In the genomic region with DNA sequence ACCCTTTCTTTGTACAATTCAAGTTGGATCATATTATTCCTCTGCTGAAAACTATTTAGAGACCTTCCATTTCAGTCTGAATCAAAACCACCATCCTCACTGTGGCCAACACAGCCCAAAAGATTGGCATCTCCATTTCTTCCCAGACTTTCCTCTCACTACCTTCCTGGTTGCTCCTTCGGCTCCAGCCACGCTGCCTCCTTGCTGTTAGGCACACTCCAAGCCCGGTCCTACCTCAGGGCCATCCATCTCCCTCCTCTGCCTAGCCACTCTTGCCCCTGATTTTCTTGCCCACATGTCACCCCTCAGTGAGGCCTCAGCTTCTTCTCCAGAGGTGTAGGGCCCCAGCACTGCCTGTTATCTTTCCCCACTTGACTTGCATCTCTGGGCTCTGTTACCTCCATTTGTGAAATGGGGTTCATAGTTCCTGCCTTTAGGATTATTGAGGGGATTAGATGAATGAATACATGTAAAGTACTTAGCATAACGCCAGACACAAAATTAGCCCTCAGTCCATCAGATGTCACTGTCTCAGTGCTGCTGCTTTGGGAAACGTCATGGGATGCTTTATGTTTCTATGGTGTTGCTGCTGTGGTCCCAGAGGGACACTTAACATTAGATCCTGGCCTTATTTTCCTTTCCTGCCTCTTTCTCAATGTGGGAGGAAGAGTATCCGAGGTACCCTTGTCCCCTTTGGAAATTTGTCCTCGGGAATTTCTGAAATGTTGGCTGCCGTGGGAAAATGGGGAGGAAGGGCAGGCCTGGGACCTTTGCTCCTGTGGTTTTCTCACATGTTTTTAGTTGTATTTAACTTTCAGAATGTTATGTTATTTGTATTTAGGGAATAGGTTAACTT, we compare ENCODE assay signal across 10 cellular contexts. TPM values are rescaled to one million over a fixed set of nuclear protein-coding genes. Genes with fewer than 3 reads are reported as not detected.
A peak's percentile ranks its signal among the peaks of the same experiment; 100 is the strongest.
DNase-seq lines count a peak whose midpoint lies in the region; ATAC-seq and TF ChIP-seq lines count a peak whose summit lies in the region.
"Had no signal": no experiment of that assay in that cellular context is flagged by ENCODE, and none has a peak within 500 bp of the region (broad histone marks: within the 10 kb centered on the region; RNA-seq: fewer than 3 reads in every experiment).

No MANE protein-coding gene starts in this region.

- H3K4ac ChIP-seq in neuronal stem cell (ENCODE audit: low read length), result no peak overlapping the region

- no CpG with 5 or more reads among the region's 8 CpGs for WGBS in neuronal stem cell (ENCODE audit: extremely low coverage in 2 of 2, insufficient read length in 2 of 2, insufficient replicate concordance in 1 of 2), 2 donors

- no peak for DNase-seq in stimulated activated naive CD8-positive, alpha-beta T cell treated with anti-CD3 and anti-CD28 coated beads, Interleukin-15, Interleukin-2, amounts not matched to agents 100 U/mL and 50 U/mL, for 24 hours
- DNase-seq in fibroblast of mammary gland (ENCODE audit: low read depth), result peak; percentile 73
- no peak for DNase-seq in neuronal stem cell (ENCODE audit: low spot score)
- DNase-seq in RPMI8226, result no peak
- DNase-seq in GM19238 (ENCODE audit: insufficient read length, low spot score), result no peak
- no peak for DNase-seq in middle frontal gyrus (ENCODE audit: extremely low spot score, low spot score)

- H3K36me3 ChIP-seq in neuronal stem cell (replicated peaks in 1 of 2; ENCODE audit: control insufficient read depth in 2 of 2, insufficient read depth in 2 of 2, low read length in 2 of 2), result peaks cover 0 to 25% of the 10 kb centered on the region in 2 donors
- H3K36me3 ChIP-seq: HAP-1 had no signal

- no peak overlapping the region for H3K23ac ChIP-seq in neuronal stem cell (ENCODE audit: low read depth, low read length, poor library complexity)

- no peak overlapping the region for H3K4me3 Mint-ChIP-seq in stimulated activated naive CD8-positive, alpha-beta T cell treated with anti-CD3 and anti-CD28 coated beads, Interleukin-15, Interleukin-2, amounts not matched to agents 100 ng/mL and 50 ng/mL, for 24 hours

- peaks cover 5% of the 10 kb centered on the region for H3K79me1 ChIP-seq in neuronal stem cell (ENCODE audit: low read depth, low read length)

- no peak overlapping the region for H2BK5ac ChIP-seq in neuronal stem cell (ENCODE audit: low read length)

- peak overlapping the region; percentile 38 for H3K27ac Mint-ChIP-seq in stimulated activated naive CD8-positive, alpha-beta T cell treated with anti-CD3 and anti-CD28 coated beads, Interleukin-15, Interleukin-2, amounts not matched to agents 100 ng/mL and 50 ng/mL, for 24 hours

- H3K27ac ChIP-seq in neuronal stem cell (replicated peaks; ENCODE audit: low read length), result peak overlapping the region; percentile 19
- H3K27ac ChIP-seq: BLaER1 had no signal

- no peaks in the 10 kb centered on the region for H3K27me3 Mint-ChIP-seq in stimulated activated naive CD8-positive, alpha-beta T cell treated with anti-CD3 and anti-CD28 coated beads, Interleukin-15, Interleukin-2, amounts not matched to agents 100 ng/mL and 50 ng/mL, for 24 hours

- peak overlapping the region; percentile 23 for H3K4me2 ChIP-seq in neuronal stem cell (ENCODE audit: insufficient read depth, low read length, poor library complexity, severe bottlenecking)
- H3K4me2 ChIP-seq: BLaER1 had no signal

- H3K14ac ChIP-seq in neuronal stem cell (ENCODE audit: low read length), result no peak overlapping the region

- H3K36me3 Mint-ChIP-seq in stimulated activated naive CD8-positive, alpha-beta T cell treated with anti-CD3 and anti-CD28 coated beads, Interleukin-15, Interleukin-2, amounts not matched to agents 100 ng/mL and 50 ng/mL, for 24 hours (ENCODE audit: low read depth), result peaks cover 46% of the 10 kb centered on the region

- H2AK5ac ChIP-seq in neuronal stem cell (ENCODE audit: low read depth, low read length), result no peak overlapping the region

- H3K4me3 ChIP-seq in fibroblast of mammary gland (ENCODE audit: control insufficient read depth, low read depth, low read length) (no peak overlapping the region), neuronal stem cell (ENCODE audit: low read length in 2 of 2) (no peak overlapping the region)
- H3K4me3 ChIP-seq: BLaER1, HAP-1 had no signal

- H4K91ac ChIP-seq in neuronal stem cell (ENCODE audit: low read depth, low read length, poor library complexity), result no peak overlapping the region

- H2AFZ ChIP-seq in neuronal stem cell (ENCODE audit: low read length), result no peak overlapping the region

- H3K4me1 Mint-ChIP-seq in stimulated activated naive CD8-positive, alpha-beta T cell treated with anti-CD3 and anti-CD28 coated beads, Interleukin-15, Interleukin-2, amounts not matched to agents 100 ng/mL and 50 ng/mL, for 24 hours (ENCODE audit: low read depth), result peaks cover 81% of the 10 kb centered on the region

- ATAC-seq in stimulated activated naive CD8-positive, alpha-beta T cell treated with anti-CD3 and anti-CD28 coated beads, Interleukin-15, Interleukin-2, amounts not matched to agents 100 U/mL and 50 U/mL, for 24 hours, result no peak
- no peak for ATAC-seq in GM21447 (IDR thresholded peaks at IDR 0.05; ENCODE audit: unreplicated experiment)

- TF ChIP-seq CTCF in fibroblast of mammary gland (conservative IDR thresholded peaks at IDR 0.05; ENCODE audit: control insufficient read depth, insufficient read depth, low read depth, low read length), result no peak

- H3K18ac ChIP-seq in neuronal stem cell (ENCODE audit: low read length), result peak overlapping the region; percentile 83

- no peaks in the 10 kb centered on the region for H3K27me3 ChIP-seq in neuronal stem cell (ENCODE audit: control insufficient read depth in 3 of 3, insufficient read depth in 3 of 3, low read depth in 1 of 3, low read length in 3 of 3)
- H3K27me3 ChIP-seq: BLaER1 had no signal

- H2BK120ac ChIP-seq in neuronal stem cell (ENCODE audit: low read depth, low read length), result no peak overlapping the region

- H2BK15ac ChIP-seq in neuronal stem cell (ENCODE audit: low read length), result peak overlapping the region; percentile 23

- H2BK12ac ChIP-seq in neuronal stem cell (ENCODE audit: low read length), result no peak overlapping the region

- H3K9me3 Mint-ChIP-seq in stimulated activated naive CD8-positive, alpha-beta T cell treated with anti-CD3 and anti-CD28 coated beads, Interleukin-15, Interleukin-2, amounts not matched to agents 100 ng/mL and 50 ng/mL, for 24 hours, result no peaks in the 10 kb centered on the region

- H3K9ac ChIP-seq in neuronal stem cell (ENCODE audit: low read depth, low read length, poor library complexity), result no peak overlapping the region
- H3K9ac ChIP-seq: BLaER1 had no signal

- H3K9me3 ChIP-seq in neuronal stem cell (replicated peaks in 1 of 2; ENCODE audit: control insufficient read depth in 2 of 2, insufficient read depth in 1 of 2, low read depth in 1 of 2, low read length in 2 of 2), result no peaks in the 10 kb centered on the region
- H3K9me3 ChIP-seq: HAP-1 had no signal

- H3K4me1 ChIP-seq in neuronal stem cell (ENCODE audit: control insufficient read depth in 2 of 2, insufficient read depth in 1 of 2, low read depth in 1 of 2, low read length in 2 of 2), result peaks cover 0 to 9% of the 10 kb centered on the region in 2 donors
- H3K4me1 ChIP-seq: BLaER1 had no signal

- peak overlapping the region; percentile 44 for H4K8ac ChIP-seq in neuronal stem cell (ENCODE audit: low read depth, low read length)

RNA-seq across cellular contexts. Expression of gene SNRK, which starts 31.3 kb away (rescaled TPM):
- polyA plus RNA-seq in neuronal stem cell (2013, experiment 1 of 2), result 8.0 TPM
- 7.3 TPM for polyA plus RNA-seq in neuronal stem cell (2013, experiment 2 of 2)
